ENCODE assay signal across 1 cellular context in the genomic region with DNA sequence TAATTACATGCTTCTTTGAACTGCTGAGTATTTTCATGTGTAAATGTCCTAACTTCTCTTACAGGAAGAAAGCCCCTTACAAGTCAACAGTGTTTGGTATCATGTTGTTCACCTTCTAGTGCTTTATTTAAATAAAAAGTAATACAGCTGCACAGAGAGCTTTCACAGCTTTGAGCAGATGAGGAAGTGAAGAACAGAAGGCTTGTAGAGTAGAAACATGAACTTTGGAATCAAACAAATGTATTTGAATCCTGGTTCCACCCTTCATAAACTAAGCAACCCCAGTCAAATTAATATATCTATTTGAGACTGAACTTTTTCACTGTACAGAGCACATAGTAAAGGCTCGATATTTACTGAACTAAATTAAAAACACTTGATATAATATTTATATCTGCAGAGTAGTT.
A peak's percentile ranks its signal among the peaks of the same experiment; 100 is the strongest.
TF ChIP-seq lines count a peak whose summit lies in the region.

No MANE protein-coding gene starts in this region.

TF ChIP-seq in HepG2, 621 proteins besides CTCF, POLR2A, EP300 and RAD21 (continued from another document):
- TF ChIP-seq ZBTB40 (IDR thresholded peaks at IDR 0.05) (no peak), ZBTB40 (CRISPR knock-in tag; IDR thresholded peaks at IDR 0.05) (peak; percentile 57; the same call in 1 of the 2 replicates), SIX1 (CRISPR knock-in tag; IDR thresholded peaks at IDR 0.05; ENCODE audit: borderline replicate concordance) (no peak; the same call in 1 of the 2 replicates), ELF1 (CRISPR knock-in tag; IDR thresholded peaks at IDR 0.05) (peak; percentile 57; the same call in 1 of the 2 replicates), ASH2L (IDR thresholded peaks at IDR 0.05; ENCODE audit: insufficient read length, low read depth, low read length) (peak; percentile 83), GATAD2A (CRISPR knock-in tag; IDR thresholded peaks at IDR 0.05) (peak; percentile 83), FOXP1 (IDR thresholded peaks at IDR 0.05) (no peak), FOXP1 (CRISPR knock-in tag; IDR thresholded peaks at IDR 0.05) (peak; percentile 49), ZFP62 (CRISPR knock-in tag; IDR thresholded peaks at IDR 0.05) (no peak), FOXA3 (CRISPR knock-in tag; IDR thresholded peaks at IDR 0.05) (peak; percentile 63), ZBTB33 (CRISPR knock-in tag; IDR thresholded peaks at IDR 0.05) (no peak), CREB1 (IDR thresholded peaks at IDR 0.05) (no peak), CREB1 (CRISPR knock-in tag; IDR thresholded peaks at IDR 0.05) (peak; percentile 35; the same call in 1 of the 2 replicates), ZNF264 (CRISPR knock-in tag; IDR thresholded peaks at IDR 0.05) (peak; percentile 34; the same call in 1 of the 2 replicates), HDAC6 (IDR thresholded peaks at IDR 0.05; ENCODE audit: low read depth, low read length) (no peak), IRF2 (CRISPR knock-in tag; IDR thresholded peaks at IDR 0.05) (0 out of 2 replicates have a peak, but pooled peaks have one; percentile 25), ARID3A (IDR thresholded peaks at IDR 0.05; ENCODE audit: low read depth, low read length) (0 out of 2 replicates have a peak, but pooled peaks have one; percentile 40), ZSCAN5A (CRISPR knock-in tag; IDR thresholded peaks at IDR 0.05; ENCODE audit: borderline replicate concordance) (peak; percentile 58; the same call in 1 of the 2 replicates)
- TF ChIP-seq, protein P1, sequence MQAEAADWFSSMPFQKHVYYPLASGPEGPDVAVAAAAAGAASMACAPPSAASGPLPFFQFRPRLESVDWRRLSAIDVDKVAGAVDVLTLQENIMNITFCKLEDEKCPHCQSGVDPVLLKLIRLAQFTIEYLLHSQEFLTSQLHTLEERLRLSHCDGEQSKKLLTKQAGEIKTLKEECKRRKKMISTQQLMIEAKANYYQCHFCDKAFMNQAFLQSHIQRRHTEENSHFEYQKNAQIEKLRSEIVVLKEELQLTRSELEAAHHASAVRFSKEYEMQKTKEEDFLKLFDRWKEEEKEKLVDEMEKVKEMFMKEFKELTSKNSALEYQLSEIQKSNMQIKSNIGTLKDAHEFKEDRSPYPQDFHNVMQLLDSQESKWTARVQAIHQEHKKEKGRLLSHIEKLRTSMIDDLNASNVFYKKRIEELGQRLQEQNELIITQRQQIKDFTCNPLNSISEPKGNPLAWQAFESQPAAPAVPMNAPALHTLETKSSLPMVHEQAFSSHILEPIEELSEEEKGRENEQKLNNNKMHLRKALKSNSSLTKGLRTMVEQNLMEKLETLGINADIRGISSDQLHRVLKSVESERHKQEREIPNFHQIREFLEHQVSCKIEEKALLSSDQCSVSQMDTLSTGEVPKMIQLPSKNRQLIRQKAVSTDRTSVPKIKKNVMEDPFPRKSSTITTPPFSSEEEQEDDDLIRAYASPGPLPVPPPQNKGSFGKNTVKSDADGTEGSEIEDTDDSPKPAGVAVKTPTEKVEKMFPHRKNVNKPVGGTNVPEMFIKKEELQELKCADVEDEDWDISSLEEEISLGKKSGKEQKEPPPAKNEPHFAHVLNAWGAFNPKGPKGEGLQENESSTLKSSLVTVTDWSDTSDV (CRISPR knock-in tag; IDR thresholded peaks at IDR 0.05), result no peak
- TF ChIP-seq, protein P2, sequence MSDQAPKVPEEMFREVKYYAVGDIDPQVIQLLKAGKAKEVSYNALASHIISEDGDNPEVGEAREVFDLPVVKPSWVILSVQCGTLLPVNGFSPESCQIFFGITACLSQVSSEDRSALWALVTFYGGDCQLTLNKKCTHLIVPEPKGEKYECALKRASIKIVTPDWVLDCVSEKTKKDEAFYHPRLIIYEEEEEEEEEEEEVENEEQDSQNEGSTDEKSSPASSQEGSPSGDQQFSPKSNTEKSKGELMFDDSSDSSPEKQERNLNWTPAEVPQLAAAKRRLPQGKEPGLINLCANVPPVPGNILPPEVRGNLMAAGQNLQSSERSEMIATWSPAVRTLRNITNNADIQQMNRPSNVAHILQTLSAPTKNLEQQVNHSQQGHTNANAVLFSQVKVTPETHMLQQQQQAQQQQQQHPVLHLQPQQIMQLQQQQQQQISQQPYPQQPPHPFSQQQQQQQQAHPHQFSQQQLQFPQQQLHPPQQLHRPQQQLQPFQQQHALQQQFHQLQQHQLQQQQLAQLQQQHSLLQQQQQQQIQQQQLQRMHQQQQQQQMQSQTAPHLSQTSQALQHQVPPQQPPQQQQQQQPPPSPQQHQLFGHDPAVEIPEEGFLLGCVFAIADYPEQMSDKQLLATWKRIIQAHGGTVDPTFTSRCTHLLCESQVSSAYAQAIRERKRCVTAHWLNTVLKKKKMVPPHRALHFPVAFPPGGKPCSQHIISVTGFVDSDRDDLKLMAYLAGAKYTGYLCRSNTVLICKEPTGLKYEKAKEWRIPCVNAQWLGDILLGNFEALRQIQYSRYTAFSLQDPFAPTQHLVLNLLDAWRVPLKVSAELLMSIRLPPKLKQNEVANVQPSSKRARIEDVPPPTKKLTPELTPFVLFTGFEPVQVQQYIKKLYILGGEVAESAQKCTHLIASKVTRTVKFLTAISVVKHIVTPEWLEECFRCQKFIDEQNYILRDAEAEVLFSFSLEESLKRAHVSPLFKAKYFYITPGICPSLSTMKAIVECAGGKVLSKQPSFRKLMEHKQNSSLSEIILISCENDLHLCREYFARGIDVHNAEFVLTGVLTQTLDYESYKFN (CRISPR knock-in tag; conservative IDR thresholded peaks at IDR 0.05), result peak; percentile 92
- TF ChIP-seq, protein P3, sequence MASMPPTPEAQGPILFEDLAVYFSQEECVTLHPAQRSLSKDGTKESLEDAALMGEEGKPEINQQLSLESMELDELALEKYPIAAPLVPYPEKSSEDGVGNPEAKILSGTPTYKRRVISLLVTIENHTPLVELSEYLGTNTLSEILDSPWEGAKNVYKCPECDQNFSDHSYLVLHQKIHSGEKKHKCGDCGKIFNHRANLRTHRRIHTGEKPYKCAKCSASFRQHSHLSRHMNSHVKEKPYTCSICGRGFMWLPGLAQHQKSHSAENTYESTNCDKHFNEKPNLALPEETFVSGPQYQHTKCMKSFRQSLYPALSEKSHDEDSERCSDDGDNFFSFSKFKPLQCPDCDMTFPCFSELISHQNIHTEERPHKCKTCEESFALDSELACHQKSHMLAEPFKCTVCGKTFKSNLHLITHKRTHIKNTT (CRISPR knock-in tag; IDR thresholded peaks at IDR 0.05), result no peak
